In genomic region chr2:232323961-232324360, GRCh38 we compare ENCODE assay signal across 12 cellular contexts. TPM values are rescaled to one million over a fixed set of nuclear protein-coding genes. Genes with fewer than 3 reads are reported as not detected.
"Had no signal": no experiment of that assay in that cellular context is flagged by ENCODE, and none has a peak within 500 bp of the region (broad histone marks: within the 10 kb centered on the region; RNA-seq: fewer than 3 reads in every experiment).

No MANE protein-coding gene starts in this region.

RNA-seq across cellular contexts. Expression of gene ALPP, which starts 54.6 kb away (rescaled TPM):
- total RNA-seq: activated CD4-positive, alpha-beta T cell treated with anti-CD3 and anti-CD28 coated beads, Interleukin-2, amount 10 ng/mL, durations not matched to agents 24 days and 14 days; activated CD8-positive, alpha-beta T cell treated with anti-CD3 and anti-CD28 coated beads for 36 hours; activated naive CD8-positive, alpha-beta T cell treated with anti-CD3 and anti-CD28 coated beads for 36 hours; bronchial epithelial cell; esophagus squamous epithelium; gastrocnemius medialis; liver; right lobe of liver; thoracic aorta; ureter had no signal
- polyA plus RNA-seq: liver, neural cell, smooth muscle cell had no signal
